ENCODE assay signal across 1 cellular context in the genomic region with DNA sequence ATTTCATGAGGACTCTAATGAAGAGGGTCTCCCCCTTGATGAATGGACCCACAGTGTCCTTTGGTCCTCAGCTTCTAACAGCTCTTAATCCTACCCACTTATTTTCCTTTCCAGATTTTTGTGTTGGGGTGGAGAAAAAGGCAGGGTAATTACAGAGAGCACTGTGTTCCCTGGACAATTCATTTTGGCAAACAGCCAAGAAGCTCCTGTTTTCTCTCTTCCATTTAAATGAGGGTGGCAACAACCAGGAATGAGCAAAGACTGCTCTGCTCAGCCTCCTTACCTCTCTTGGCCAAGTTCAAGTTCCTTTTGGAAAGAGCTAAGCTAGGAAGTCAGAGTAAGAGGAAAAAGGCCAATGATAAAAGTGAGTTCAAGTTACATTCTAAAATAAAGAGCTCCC.
TF ChIP-seq lines count a peak whose summit lies in the region.

No MANE protein-coding gene starts in this region.

TF ChIP-seq in endothelial cell of umbilical vein, 7 proteins besides CTCF, POLR2A, EP300 and RAD21:
- TF ChIP-seq EZH2 (IDR thresholded peaks at IDR 0.05; ENCODE audit: borderline replicate concordance, low read depth, low read length, severe bottlenecking): no peak
- no peak for TF ChIP-seq JUN (IDR thresholded peaks at IDR 0.05; ENCODE audit: borderline replicate concordance, insufficient read depth, insufficient read length, low read depth)
- TF ChIP-seq MAX (IDR thresholded peaks at IDR 0.05; ENCODE audit: insufficient read depth, insufficient read length): no peak
- no peak for TF ChIP-seq POLR2AphosphoS5 (IDR thresholded peaks at IDR 0.05; ENCODE audit: insufficient read depth, low read depth, low read length)
- TF ChIP-seq MYC (IDR thresholded peaks at IDR 0.05; ENCODE audit: low read depth, low read length): no peak
- no peak for TF ChIP-seq FOS (IDR thresholded peaks at IDR 0.05; ENCODE audit: borderline replicate concordance, insufficient read depth, low read length)
- no peak for TF ChIP-seq GATA2 (IDR thresholded peaks at IDR 0.05; ENCODE audit: insufficient read depth, insufficient read length, low read depth, low read length)
